ENCODE assay signal across 8 cellular contexts in genomic region chr13:26186141-26186870, GRCh38. TPM values are rescaled to one million over a fixed set of nuclear protein-coding genes. Genes with fewer than 3 reads are reported as not detected.
DNase-seq lines count a peak whose midpoint lies in the region; ATAC-seq and TF ChIP-seq lines count a peak whose summit lies in the region.

No MANE protein-coding gene starts in this region.

- DNase-seq in DMS53 (lab: John Stamatoyannopoulos, UW) = peak; percentile 99
- peak; percentile 78 for DNase-seq in RWPE1 (ENCODE audit: low spot score)
- DNase-seq in activated effector memory CD4-positive, alpha-beta T cell treated with Interleukin-2 at 50 U/mL for 16 hours = peak; percentile 89
- peak; percentile 95 for DNase-seq in fibroblast of pulmonary artery (ENCODE audit: low read depth)
- peak; percentile 91 for DNase-seq in natural killer cell treated with Interleukin-12 subunit alpha and Interleukin-12 subunit beta and Interleukin-15 and Interleukin-18, amount 100 ng/mL, for 72 hours (ENCODE audit: low spot score)
- DNase-seq in stimulated activated naive CD4-positive, alpha-beta T cell treated with Interleukin-2 at 50 U/mL for 16 hours (lab: John Stamatoyannopoulos, UW) = peak; percentile 84

- TF ChIP-seq EP300 in Ishikawa (IDR thresholded peaks at IDR 0.05; ENCODE audit: borderline replicate concordance) = no peak

- peak overlapping the region; percentile 89 for H3K4me3 Mint-ChIP-seq in natural killer cell treated with Interleukin-12 subunit alpha and Interleukin-12 subunit beta and Interleukin-15 and Interleukin-18, amount 100 ng/mL, for 72 hours

- no peak for TF ChIP-seq RAD21 in Ishikawa (IDR thresholded peaks at IDR 0.05; ENCODE audit: low read depth)

- peaks cover 17 to 23% of the 10 kb centered on the region in 2 donors for H3K4me1 Mint-ChIP-seq in natural killer cell treated with Interleukin-12 subunit alpha and Interleukin-12 subunit beta and Interleukin-15 and Interleukin-18, amount 100 ng/mL, for 72 hours (ENCODE audit: low read depth in 2 of 2)

- H3K27ac ChIP-seq in RWPE1 = peak overlapping the region; percentile 81

- POLR2A ChIA-PET in RWPE1 (lab: Yijun Ruan, JAX; ENCODE audit: low non-redundant PET) = no interaction called here

- TF ChIP-seq CTCF in RWPE1 (conservative IDR thresholded peaks at IDR 0.05; ENCODE audit: low read depth) (peak; percentile 83), fibroblast of pulmonary artery (IDR thresholded peaks at IDR 0.05; ENCODE audit: low read length, missing control alignments) (peak; percentile 48)

- peak; percentile 74 for ATAC-seq in GM21529 (IDR thresholded peaks at IDR 0.05; ENCODE audit: unreplicated experiment)
- peak; percentile 97 for ATAC-seq in natural killer cell treated with Interleukin-12 subunit alpha and Interleukin-12 subunit beta and Interleukin-15 and Interleukin-18, amount 100 ng/mL, for 72 hours

- peak overlapping the region; percentile 70 for H3K4me3 ChIP-seq in fibroblast of pulmonary artery (replicated peaks; ENCODE audit: low read depth, low read length)

- no peaks in the 10 kb centered on the region for H3K36me3 Mint-ChIP-seq in natural killer cell treated with Interleukin-12 subunit alpha and Interleukin-12 subunit beta and Interleukin-15 and Interleukin-18, amount 100 ng/mL, for 72 hours

- CTCF ChIA-PET in RWPE1 (lab: Yijun Ruan, JAX) = interaction anchor here (0.5 to 2.9 kb wide), 14 partner anchors 15 to 517 kb away, joined by 3 to 23 read pairs (median 3); no protein-coding TSS in a partner anchor

- no peaks in the 10 kb centered on the region for H3K27me3 Mint-ChIP-seq in natural killer cell treated with Interleukin-12 subunit alpha and Interleukin-12 subunit beta and Interleukin-15 and Interleukin-18, amount 100 ng/mL, for 72 hours

- no peaks in the 10 kb centered on the region for H3K9me3 Mint-ChIP-seq in natural killer cell treated with Interleukin-12 subunit alpha and Interleukin-12 subunit beta and Interleukin-15 and Interleukin-18, amount 100 ng/mL, for 72 hours

- peak overlapping the region; percentile 83 to 94 for H3K27ac Mint-ChIP-seq in natural killer cell treated with Interleukin-12 subunit alpha and Interleukin-12 subunit beta and Interleukin-15 and Interleukin-18, amount 100 ng/mL, for 72 hours

TF ChIP-seq in Ishikawa, 13 proteins besides CTCF, POLR2A, EP300 and RAD21:
- TF ChIP-seq YY1 (IDR thresholded peaks at IDR 0.05; ENCODE audit: low read depth) = 0 out of 2 replicates have a peak, but pooled peaks have one; percentile 30
- TF ChIP-seq TEAD4 (IDR thresholded peaks at IDR 0.05) = 0 out of 2 replicates have a peak, but pooled peaks have one; percentile 19
- peak; percentile 63 for TF ChIP-seq USF1 (IDR thresholded peaks at IDR 0.05)
- TF ChIP-seq MAX (IDR thresholded peaks at IDR 0.05) = peak; percentile 91
- no peak for TF ChIP-seq NFIC (IDR thresholded peaks at IDR 0.05)
- no peak for TF ChIP-seq ZBTB7A (IDR thresholded peaks at IDR 0.05; ENCODE audit: low read depth)

RNA-seq across cellular contexts. Expression of gene RNF6, which starts 35.8 kb away (rescaled TPM):
- 10 to 100 TPM; 37.7 to 64.4 TPM for total RNA-seq in natural killer cell treated with Interleukin-12 subunit alpha and Interleukin-12 subunit beta and Interleukin-15 and Interleukin-18, amount 100 ng/mL, for 72 hours

Comparison
In these comparisons a context has a peak if more than half of its experiments do, and no peak if none do; other contexts are left out.
1. Peak in every context shown above with its lines: DNase-seq, ATAC-seq, H3K4me3 ChIP-seq and H3K27ac ChIP-seq.